Comparison of ENCODE assay signal across 8 cellular contexts in the genomic region with DNA sequence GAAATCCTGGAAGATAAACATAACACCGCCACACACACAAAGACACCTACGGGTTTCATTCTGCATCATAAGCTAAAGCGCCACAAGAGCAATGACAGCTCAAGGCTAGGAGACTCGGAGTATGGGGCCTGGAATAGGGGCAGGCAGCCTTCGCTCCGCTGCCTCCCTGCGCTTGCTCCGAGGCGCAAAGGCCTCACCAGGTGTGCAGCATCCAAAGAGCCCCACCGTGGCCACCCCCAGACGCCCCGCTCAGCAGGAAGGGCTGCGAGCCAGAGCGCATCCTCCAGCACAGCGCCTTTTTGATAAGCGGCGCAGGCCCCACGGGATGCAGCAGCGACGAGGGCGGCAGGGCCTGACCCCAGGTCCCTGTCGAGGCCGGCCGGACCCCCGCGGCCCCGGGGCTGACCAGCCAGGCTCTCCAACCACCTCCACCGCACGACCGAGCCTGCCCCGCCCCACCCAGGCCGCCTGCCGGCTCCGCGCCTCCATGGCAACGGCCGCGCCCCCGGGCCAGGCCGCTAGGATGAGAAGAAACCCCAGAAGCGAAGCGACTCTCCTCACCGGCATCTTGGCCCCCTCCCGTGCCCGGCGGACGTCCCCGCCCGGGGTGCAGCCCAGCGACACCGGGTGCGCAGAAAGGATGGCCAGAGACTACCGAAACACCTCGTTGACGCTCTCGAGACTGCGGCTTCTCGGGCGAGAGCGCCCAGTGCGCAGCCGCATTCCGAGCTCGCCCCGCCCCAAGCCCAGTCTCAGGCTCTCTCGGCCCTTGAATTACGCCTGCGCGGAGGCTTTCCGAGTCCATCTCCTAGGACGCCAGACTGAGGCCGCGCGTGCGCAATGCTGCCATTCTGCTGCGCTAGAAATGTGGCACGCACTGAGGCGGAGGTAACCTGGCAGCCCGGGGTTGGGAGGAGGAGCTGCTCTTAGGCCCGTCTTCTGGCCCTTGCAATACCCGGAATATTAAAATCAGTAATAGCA. TPM values are rescaled to one million over a fixed set of nuclear protein-coding genes. Genes with fewer than 3 reads are reported as not detected.
DNase-seq lines count a peak whose midpoint lies in the region; ATAC-seq lines count a peak whose summit lies in the region.

A gene (minus strand): TSS at position 694 of the 981 bp plus-strand sequence. CDS start 127 bp downstream, at position 567.

- peak; percentile 82 for DNase-seq in CMK (ENCODE audit: low read depth)
- DNase-seq in HS-27A (ENCODE audit: low read depth) = peak; percentile 64
- peak; percentile 87 for DNase-seq in NK-92 (lab: John Stamatoyannopoulos, UW; ENCODE audit: unreplicated experiment)
- peak; percentile 97 to 99 for DNase-seq in activated CD8-positive, alpha-beta memory T cell treated with anti-CD3 and anti-CD28 coated beads for 1 hour (ENCODE audit: extremely low read depth in 1 of 2, low read depth in 1 of 2)
- peak; percentile 96 for DNase-seq in effector CD8-positive, alpha-beta T cell (lab: John Stamatoyannopoulos, UW)
- DNase-seq in lung microvascular endothelial cell (ENCODE audit: low read depth in 2 of 2) = peak; percentile 95 to 96
- peak; percentile 97 to 98 (median 97) for DNase-seq in stimulated activated CD4-positive, alpha-beta T cell treated with anti-CD3 and anti-CD28 coated beads, TNF-alpha, amount 100 ng/mL, for 48 hours (ENCODE audit: low read depth in 3 of 3)

- peak; percentile 90 for ATAC-seq in GM19467 (IDR thresholded peaks at IDR 0.05; ENCODE audit: unreplicated experiment)

RNA-seq across cellular contexts. Expression of the gene that starts here (rescaled TPM):
- 3.9 and 4.2 TPM in 2 replicates for total RNA-seq in lung microvascular endothelial cell

Comparison
In these comparisons a context has a peak if more than half of its experiments do, and no peak if none do; other contexts are left out.
1. Peak in every context shown above with its lines: DNase-seq and ATAC-seq.